ENCODE assay signal across 22 cellular contexts in the genomic region with DNA sequence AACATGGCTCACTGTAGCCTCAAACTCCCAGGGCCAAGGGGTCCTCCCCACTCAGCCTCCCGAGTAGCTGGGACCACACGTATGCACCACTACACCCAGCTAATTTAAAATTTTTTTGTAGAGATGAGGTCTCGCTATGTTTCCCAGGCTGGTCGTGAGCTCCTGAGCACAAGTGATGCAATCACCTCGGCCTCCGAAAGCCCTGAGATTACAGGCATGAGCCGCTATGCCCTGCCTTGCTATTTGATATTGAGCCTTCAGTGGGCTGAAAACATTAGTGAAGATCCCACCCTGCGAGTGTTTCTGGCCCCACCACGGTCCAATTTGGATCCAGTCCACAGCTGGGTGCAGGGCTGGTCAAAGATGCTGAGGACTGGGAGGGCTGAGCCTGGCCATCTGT.
"Had no signal": no experiment of that assay in that cellular context is flagged by ENCODE, and none has a peak within 500 bp of the region (broad histone marks: within the 10 kb centered on the region; RNA-seq: fewer than 3 reads in every experiment).

No MANE protein-coding gene starts in this region.

- H3K4me3 ChIP-seq: dorsolateral prefrontal cortex, gastrocnemius medialis, hepatocyte, mucosa of descending colon, prostate gland, sigmoid colon, thoracic aorta, tibial nerve, upper lobe of left lung had no signal

- H3K27ac ChIP-seq: dorsolateral prefrontal cortex, gastrocnemius medialis, hepatocyte, parathyroid adenoma, prostate gland, sigmoid colon, thoracic aorta, tibial nerve, upper lobe of left lung had no signal

- H3K4me1 ChIP-seq: gastrocnemius medialis, parathyroid adenoma, prostate gland had no signal

- H3K9ac ChIP-seq: parathyroid adenoma had no signal

- H3K4me2 ChIP-seq: hepatocyte had no signal

- FAIRE-seq: colon, kidney, urothelium cell line had no signal

- H2AFZ ChIP-seq: hepatocyte, parathyroid adenoma had no signal

- H3K27me3 ChIP-seq: gastrocnemius medialis, hepatocyte, sigmoid colon, upper lobe of left lung had no signal

- DNase-seq: dorsolateral prefrontal cortex; effector CD4-positive, alpha-beta T cell; gastrocnemius medialis; head of caudate nucleus; kidney; mesenchymal stem cell; mucosa of descending colon; naive B cell; right cardiac atrium; sigmoid colon; stimulated activated CD4-positive, alpha-beta T cell treated with anti-CD3 and anti-CD28 coated beads, Interleukin-4, amount 100 ng/mL, for 4 hours; upper lobe of left lung had no signal

- ATAC-seq: gastrocnemius medialis; left lobe of liver; mucosa of descending colon; natural killer cell treated with Interleukin-12 subunit alpha and Interleukin-12 subunit beta and Interleukin-15 and Interleukin-18, amount 100 ng/mL, for 72 hours; right cardiac atrium; stimulated activated memory B cell treated with anti-CD40 and anti-IgM and Interleukin-4, amounts not matched to agents 10 μg/mL and 1 μg/mL and 100 μg/mL, for 72 hours had no signal

- H3K9me3 ChIP-seq: gastrocnemius medialis, mucosa of descending colon, prostate gland, sigmoid colon, thoracic aorta, tibial nerve, upper lobe of left lung had no signal

- H3K36me3 ChIP-seq: gastrocnemius medialis, prostate gland, sigmoid colon, thoracic aorta, tibial nerve, upper lobe of left lung had no signal

- H3K79me2 ChIP-seq: hepatocyte, parathyroid adenoma had no signal
